In genomic region chr10:37976880-37977203, GRCh38 we compare ENCODE assay signal across 8 cellular contexts. TPM values are rescaled to one million over a fixed set of nuclear protein-coding genes. Genes with fewer than 3 reads are reported as not detected.
A peak's percentile ranks its signal among the peaks of the same experiment; 100 is the strongest.
DNase-seq lines count a peak whose midpoint lies in the region; ATAC-seq and TF ChIP-seq lines count a peak whose summit lies in the region.

No MANE protein-coding gene starts in this region.

- TF ChIP-seq POLR2A in suprapubic skin (IDR thresholded peaks at IDR 0.05), result no peak

- no peak overlapping the region for H3K27ac ChIP-seq in iPS-20b (ENCODE audit: low read length)
- peak overlapping the region; percentile 99 for H3K27ac ChIP-seq in suprapubic skin

- H3K27me3 ChIP-seq in iPS-20b (ENCODE audit: insufficient read depth, low read length) (no peaks in the 10 kb centered on the region), suprapubic skin (no peaks in the 10 kb centered on the region)

- H3K4me1 ChIP-seq in iPS-20b (ENCODE audit: insufficient read depth, low read length), result no peaks in the 10 kb centered on the region
- H3K4me1 ChIP-seq in suprapubic skin, result peaks cover 13% of the 10 kb centered on the region

- TF ChIP-seq EP300 in suprapubic skin (IDR thresholded peaks at IDR 0.05), result no peak

- H3K36me3 ChIP-seq in iPS-20b (ENCODE audit: insufficient read depth, low read depth, low read length) (no peaks in the 10 kb centered on the region), suprapubic skin (no peaks in the 10 kb centered on the region)

- peaks cover 24% of the 10 kb centered on the region for H3K4me1 Mint-ChIP-seq in T-helper 2 cell treated with Interferon-gamma antibody and Interleukin-4, amounts not matched to agents 5 μg/mL and 100 μg/mL, for 36 hours (ENCODE audit: low read depth)
- peaks cover 19% of the 10 kb centered on the region for H3K4me1 Mint-ChIP-seq in activated B cell treated with CpG ODN at 0.5 μM for 24 hours

- no peak for DNase-seq in T-helper 2 cell treated with Interferon-gamma antibody and Interleukin-4, amounts not matched to agents 5 μg/mL and 100 μg/mL, for 36 hours (ENCODE audit: low spot score)
- no peak for DNase-seq in T-helper 2 cell
- DNase-seq in activated B cell treated with CpG ODN at 0.5 μM for 24 hours, result no peak
- DNase-seq in suprapubic skin (ENCODE audit: low spot score in 2 of 2), result no peak
- no peak for DNase-seq in AML-193 (lab: John Stamatoyannopoulos, UW)

- H3K9me3 ChIP-seq in iPS-20b (ENCODE audit: insufficient read depth, low read depth, low read length), result peaks cover 6% of the 10 kb centered on the region; the same call in 1 of the 2 replicates
- no peaks in the 10 kb centered on the region for H3K9me3 ChIP-seq in suprapubic skin

- WGBS in suprapubic skin, result 5% methylated on average over 9 of the region's 9 CpGs

- H3K9ac ChIP-seq in iPS-20b (ENCODE audit: low read depth, low read length), result no peak overlapping the region

- H3K27ac Mint-ChIP-seq in T-helper 2 cell treated with Interferon-gamma antibody and Interleukin-4, amounts not matched to agents 5 μg/mL and 100 μg/mL, for 36 hours, result peak overlapping the region; percentile 96
- peak overlapping the region; percentile 95 for H3K27ac Mint-ChIP-seq in activated B cell treated with CpG ODN at 0.5 μM for 24 hours

- H3K36me3 Mint-ChIP-seq in T-helper 2 cell treated with Interferon-gamma antibody and Interleukin-4, amounts not matched to agents 5 μg/mL and 100 μg/mL, for 36 hours (ENCODE audit: low read depth), result peaks cover 17% of the 10 kb centered on the region
- peaks cover 2% of the 10 kb centered on the region for H3K36me3 Mint-ChIP-seq in activated B cell treated with CpG ODN at 0.5 μM for 24 hours (ENCODE audit: low read depth)

- no peak for ATAC-seq in activated B cell treated with CpG ODN at 0.5 μM for 24 hours (ENCODE audit: low read depth)
- ATAC-seq in GM21447 (IDR thresholded peaks at IDR 0.05; ENCODE audit: unreplicated experiment), result no peak
- ATAC-seq in HG02870 (IDR thresholded peaks at IDR 0.05; ENCODE audit: unreplicated experiment), result no peak

- H3K4me3 Mint-ChIP-seq in T-helper 2 cell treated with Interferon-gamma antibody and Interleukin-4, amounts not matched to agents 5 μg/mL and 100 μg/mL, for 36 hours, result peak overlapping the region; percentile 88
- H3K4me3 Mint-ChIP-seq in activated B cell treated with CpG ODN at 0.5 μM for 24 hours, result peak overlapping the region; percentile 90

- H3K9me3 Mint-ChIP-seq in T-helper 2 cell treated with Interferon-gamma antibody and Interleukin-4, amounts not matched to agents 5 μg/mL and 100 μg/mL, for 36 hours, result peaks cover 8% of the 10 kb centered on the region
- no peaks in the 10 kb centered on the region for H3K9me3 Mint-ChIP-seq in activated B cell treated with CpG ODN at 0.5 μM for 24 hours

- peak overlapping the region; percentile 37; the same call in 1 of the 2 replicates for H3K4me3 ChIP-seq in iPS-20b (ENCODE audit: low read length)
- H3K4me3 ChIP-seq in suprapubic skin, result peak overlapping the region; percentile 100

- POLR2A ChIA-PET in activated B cell treated with CpG ODN at 0.5 μM for 24 hours (lab: Charles Lee), result interaction anchor here (0.6 to 3.2 kb wide), 6 partner anchors 30 to 426 kb away, joined by 3 to 55 read pairs (median 12); partner anchors contain the start of genes ZNF248, ZNF33A and ZNF37A

- H3K27me3 Mint-ChIP-seq in T-helper 2 cell treated with Interferon-gamma antibody and Interleukin-4, amounts not matched to agents 5 μg/mL and 100 μg/mL, for 36 hours (ENCODE audit: low read depth), result no peaks in the 10 kb centered on the region
- H3K27me3 Mint-ChIP-seq in activated B cell treated with CpG ODN at 0.5 μM for 24 hours, result no peaks in the 10 kb centered on the region

- CTCF ChIA-PET in activated B cell treated with CpG ODN at 0.5 μM for 24 hours (lab: Charles Lee), result interaction anchor here (0.6 to 1.5 kb wide), 11 partner anchors 9 to 389 kb away, joined by 3 to 10 read pairs (median 3); partner anchors contain the start of genes ZNF33A and ZNF37A

- TF ChIP-seq CTCF in activated B cell treated with CpG ODN at 0.5 μM for 24 hours (IDR thresholded peaks at IDR 0.05), result no peak
- TF ChIP-seq CTCF in suprapubic skin (IDR thresholded peaks at IDR 0.05), result no peak

- intact Hi-C loops in activated B cell treated with CpG ODN at 0.5 μM for 24 hours (cut with micrococcal nuclease), result loop anchor here (1.0 to 2.0 kb wide), 6 partner anchors 33 to 425 kb away; partner anchors contain the start of genes ZNF248, ZNF33A and ZNF37A

RNA-seq across cellular contexts. Expression of gene ZNF25, which starts 0.4 kb away (rescaled TPM):
- total RNA-seq in activated B cell treated with CpG ODN at 0.5 μM for 24 hours (3.2 and 3.5 TPM in 2 replicates), suprapubic skin (10 to 100 TPM in 1 of 4 donors, 1 to 10 TPM in 3; 5.3 to 14.0 (median 7.2) TPM)

RNA-seq across cellular contexts. Expression of gene ZNF33A, which starts 33.6 kb away (rescaled TPM):
- total RNA-seq in activated B cell treated with CpG ODN at 0.5 μM for 24 hours, result 57.4 and 58.6 TPM in 2 replicates
- total RNA-seq in suprapubic skin, result 10 to 100 TPM; 17.5 to 45.8 (median 24.8) TPM
